15 cellular contexts compared by ENCODE assay signal in the genomic region with DNA sequence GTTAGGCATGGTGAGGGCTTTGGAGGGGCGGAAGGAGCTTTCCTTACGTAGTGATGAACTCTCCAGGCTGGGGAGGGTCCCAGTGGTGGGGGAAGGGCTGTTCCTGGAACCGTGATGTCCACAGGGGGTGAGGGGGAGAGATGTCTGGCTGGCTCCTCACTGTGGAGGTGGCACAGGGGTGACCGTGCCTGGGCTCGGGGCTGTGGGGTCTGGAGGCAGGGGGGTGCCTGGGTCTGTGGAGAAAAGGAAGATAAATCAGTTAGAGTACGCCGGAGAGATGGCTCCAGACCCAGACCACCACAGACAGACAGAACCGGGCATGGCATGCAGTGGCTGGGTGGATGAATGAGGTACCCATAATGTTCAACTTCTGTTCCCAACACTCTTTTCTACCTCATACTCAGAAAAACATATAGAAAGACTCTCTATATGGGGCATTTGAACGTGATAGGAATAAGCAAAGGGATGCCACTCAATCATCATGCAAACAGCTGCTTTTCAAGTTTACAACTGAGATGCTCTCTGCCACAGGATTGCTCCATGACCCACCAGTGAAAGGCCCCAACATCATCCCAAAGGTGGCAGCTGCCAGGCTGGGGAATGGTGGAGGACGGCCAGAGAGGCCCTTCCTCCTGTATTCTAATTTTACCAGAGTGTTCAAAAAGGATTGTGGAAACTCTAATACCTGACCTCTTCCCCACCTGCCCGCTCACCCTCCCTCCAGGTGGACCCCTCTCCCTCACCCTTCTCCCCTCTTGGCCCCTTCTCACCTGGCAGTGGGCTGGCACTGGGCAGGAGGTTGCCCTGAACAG. TPM values are rescaled to one million over a fixed set of nuclear protein-coding genes. Genes with fewer than 3 reads are reported as not detected.
DNase-seq lines count a peak whose midpoint lies in the region; ATAC-seq, FAIRE-seq and TF ChIP-seq lines count a peak whose summit lies in the region.
"Had no signal": no experiment of that assay in that cellular context is flagged by ENCODE, and none has a peak within 500 bp of the region (broad histone marks: within the 10 kb centered on the region; RNA-seq: fewer than 3 reads in every experiment).

No MANE protein-coding gene starts in this region.

- H3K4me3 ChIP-seq in SK-N-MC (no peak overlapping the region), endothelial cell of umbilical vein (replicated peaks in 1 of 3; ENCODE audit: insufficient read depth in 1 of 3, low read depth in 1 of 3, low read length in 3 of 3) (no peak overlapping the region)
- H3K4me3 ChIP-seq: right lobe of liver had no signal

- H3K4me1 Mint-ChIP-seq in activated T-cell treated with anti-CD3 and anti-CD28 coated beads, Interleukin-2, amount 50 U/mL, for 24 hours (ENCODE audit: low read depth) = peaks cover 31% of the 10 kb centered on the region
- peaks cover 38% of the 10 kb centered on the region for H3K4me1 Mint-ChIP-seq in stimulated activated memory B cell treated with anti-CD40 and anti-IgM and Interleukin-4, amounts not matched to agents 10 μg/mL and 1 μg/mL and 100 μg/mL, for 72 hours

- H2AFZ ChIP-seq in endothelial cell of umbilical vein (ENCODE audit: low read depth, low read length) = no peak overlapping the region

- peaks cover 27% of the 10 kb centered on the region for H3K79me2 ChIP-seq in endothelial cell of umbilical vein (ENCODE audit: control insufficient read depth, insufficient read depth, low read length)

- no peaks in the 10 kb centered on the region for H4K20me1 ChIP-seq in endothelial cell of umbilical vein (replicated peaks; ENCODE audit: control insufficient read depth, extremely low read depth, insufficient read depth, low read length)

- BruUV-seq in endothelial cell of umbilical vein (replicated peaks; lab: Mats Ljungman, UMichigan) = no TSS peak

- H3K27me3 Mint-ChIP-seq in activated T-cell treated with anti-CD3 and anti-CD28 coated beads, Interleukin-2, amount 50 U/mL, for 24 hours = no peaks in the 10 kb centered on the region
- H3K27me3 Mint-ChIP-seq in stimulated activated memory B cell treated with anti-CD40 and anti-IgM and Interleukin-4, amounts not matched to agents 10 μg/mL and 1 μg/mL and 100 μg/mL, for 72 hours = no peaks in the 10 kb centered on the region
- H3K27me3 Mint-ChIP-seq: activated naive CD8-positive, alpha-beta T cell; memory B cell had no signal

- peaks cover 17% of the 10 kb centered on the region for H3K4me1 ChIP-seq in endothelial cell of umbilical vein (ENCODE audit: control insufficient read depth, extremely low read depth, insufficient read depth, low read length)

- ATAC-seq in stimulated activated memory B cell treated with anti-CD40 and anti-IgM and Interleukin-4, amounts not matched to agents 10 μg/mL and 1 μg/mL and 100 μg/mL, for 72 hours = no peak
- ATAC-seq in GM21717 (IDR thresholded peaks at IDR 0.05; ENCODE audit: unreplicated experiment) (no peak), GM21447 (IDR thresholded peaks at IDR 0.05; ENCODE audit: unreplicated experiment) (no peak), GM19328 (IDR thresholded peaks at IDR 0.05; ENCODE audit: unreplicated experiment) (no peak)

- POLR2A ChIA-PET in endothelial cell of umbilical vein (lab: Charles Lee) = interaction anchor here (0.8 to 3.9 kb wide), 8 partner anchors 8 to 46 kb away, joined by 3 to 23 read pairs (median 6); partner anchors contain the start of genes ESYT1, SMARCC2 and ZC3H10

- dilution Hi-C loops in endothelial cell of umbilical vein (cut with MboI; ENCODE audit: extremely low pct_ligation_motif_present, low sequenced_read_pairs) = no loop called here

- no peak for FAIRE-seq in endothelial cell of umbilical vein (lab: Jason Lieb, UNC)
- FAIRE-seq: GM19239 had no signal

- no peaks in the 10 kb centered on the region for H3K9me1 ChIP-seq in endothelial cell of umbilical vein (replicated peaks; ENCODE audit: control insufficient read depth, extremely low read depth, insufficient read depth, low read length)

- H3K9ac ChIP-seq in SK-N-MC (ENCODE audit: insufficient read length) (no peak overlapping the region), endothelial cell of umbilical vein (replicated peaks; ENCODE audit: extremely low read depth, insufficient read depth, low read length) (no peak overlapping the region)

- TF ChIP-seq POLR2A in endothelial cell of umbilical vein (IDR thresholded peaks at IDR 0.05; ENCODE audit: low read depth, low read length) = peak; percentile 82

- H3K9me3 ChIP-seq in SK-N-MC (ENCODE audit: low read depth, low read length) (no peaks in the 10 kb centered on the region), endothelial cell of umbilical vein (replicated peaks; ENCODE audit: control insufficient read depth, insufficient read depth, low read length) (no peaks in the 10 kb centered on the region)
- H3K9me3 ChIP-seq: right lobe of liver had no signal

- intact Hi-C loops in endothelial cell of umbilical vein (cut with micrococcal nuclease) = no loop called here

- H3K4me3 Mint-ChIP-seq in activated T-cell treated with anti-CD3 and anti-CD28 coated beads, Interleukin-2, amount 50 U/mL, for 24 hours = no peak overlapping the region
- H3K4me3 Mint-ChIP-seq in stimulated activated memory B cell treated with anti-CD40 and anti-IgM and Interleukin-4, amounts not matched to agents 10 μg/mL and 1 μg/mL and 100 μg/mL, for 72 hours = no peak overlapping the region
- H3K4me3 Mint-ChIP-seq: activated naive CD8-positive, alpha-beta T cell; memory B cell had no signal

- no peak for TF ChIP-seq CTCF in endothelial cell of umbilical vein (IDR thresholded peaks at IDR 0.05; ENCODE audit: extremely low read depth in 1 of 2, insufficient read depth in 1 of 2, low read depth in 1 of 2, low read length in 2 of 2)

- no peak for DNase-seq in activated T-cell treated with anti-CD3 and anti-CD28 coated beads, Interleukin-2, amount 50 U/mL, for 24 hours
- DNase-seq in activated T-cell treated with anti-CD3 and anti-CD28 coated beads for 4 hours (no peak), SK-N-MC (ENCODE audit: low read depth, low spot score) (no peak), endothelial cell of umbilical vein (ENCODE audit: low read depth, low spot score) (no peak)
- DNase-seq: hippocampal formation, MM.1S, NCI-H2227 treated with DMSO at 0.1 percent for 48 hours, right lobe of liver had no signal

- CTCF ChIA-PET in endothelial cell of umbilical vein (lab: Charles Lee) = interaction anchor here (1.2 to 3.3 kb wide), 6 partner anchors 12 to 45 kb away, joined by 3 to 16 read pairs (median 10); partner anchors contain the start of genes ESYT1, SMARCC2 and ZC3H10

- H3K4me2 ChIP-seq in endothelial cell of umbilical vein (ENCODE audit: insufficient read depth, low read length) = no peak overlapping the region

- H3K27ac ChIP-seq in SK-N-MC (0 out of 2 replicates have a peak overlapping the region, but pooled peaks have one; percentile 46), endothelial cell of umbilical vein (ENCODE audit: insufficient read depth, low read depth, low read length) (no peak overlapping the region)
- H3K27ac ChIP-seq: right lobe of liver had no signal

- H3K9me3 Mint-ChIP-seq in activated T-cell treated with anti-CD3 and anti-CD28 coated beads, Interleukin-2, amount 50 U/mL, for 24 hours = no peaks in the 10 kb centered on the region
- H3K9me3 Mint-ChIP-seq in stimulated activated memory B cell treated with anti-CD40 and anti-IgM and Interleukin-4, amounts not matched to agents 10 μg/mL and 1 μg/mL and 100 μg/mL, for 72 hours = no peaks in the 10 kb centered on the region
- H3K9me3 Mint-ChIP-seq: memory B cell had no signal

- H3K27me3 ChIP-seq in endothelial cell of umbilical vein (ENCODE audit: control insufficient read depth in 2 of 2, insufficient read depth in 2 of 2, low read length in 2 of 2) = no peaks in the 10 kb centered on the region
- H3K27me3 ChIP-seq: right lobe of liver had no signal

- H3K36me3 Mint-ChIP-seq in activated T-cell treated with anti-CD3 and anti-CD28 coated beads, Interleukin-2, amount 50 U/mL, for 24 hours (ENCODE audit: low read depth) = peaks cover 96% of the 10 kb centered on the region
- peaks cover 75% of the 10 kb centered on the region for H3K36me3 Mint-ChIP-seq in stimulated activated memory B cell treated with anti-CD40 and anti-IgM and Interleukin-4, amounts not matched to agents 10 μg/mL and 1 μg/mL and 100 μg/mL, for 72 hours

- H3K27ac Mint-ChIP-seq in activated T-cell treated with anti-CD3 and anti-CD28 coated beads, Interleukin-2, amount 50 U/mL, for 24 hours = peak overlapping the region; percentile 75
- H3K27ac Mint-ChIP-seq in stimulated activated memory B cell treated with anti-CD40 and anti-IgM and Interleukin-4, amounts not matched to agents 10 μg/mL and 1 μg/mL and 100 μg/mL, for 72 hours = peak overlapping the region; percentile 46
- H3K27ac Mint-ChIP-seq: activated naive CD8-positive, alpha-beta T cell; memory B cell had no signal

- peaks cover 80% of the 10 kb centered on the region for H3K36me3 ChIP-seq in SK-N-MC (ENCODE audit: insufficient read depth, low read length)
- peaks cover 24 to 46% of the 10 kb centered on the region in 2 experiments for H3K36me3 ChIP-seq in endothelial cell of umbilical vein (ENCODE audit: control insufficient read depth in 2 of 2, extremely low read depth in 1 of 2, insufficient read depth in 2 of 2, low read length in 2 of 2)

RNA-seq across cellular contexts. Expression of gene MYL6, which starts 5.6 kb away (rescaled TPM):
- total RNA-seq in endothelial cell of umbilical vein = 2,364 and 2,543 TPM in 2 replicates
- polyA plus RNA-seq in endothelial cell of umbilical vein = 6,581 and 8,470 TPM in 2 replicates
- 8,079 and 10,456 TPM in 2 replicates for polyA plus RNA-seq in endothelial cell of umbilical vein (2011; cell fraction: cytosol; rRNA removed)
- 3,910 and 4,229 TPM in 2 replicates for polyA plus RNA-seq in endothelial cell of umbilical vein (2011; cell fraction: nucleus; rRNA removed)
- 3,697 and 4,342 TPM in 2 replicates for polyA plus RNA-seq in endothelial cell of umbilical vein (2012)
- 1,454 and 1,687 TPM in 2 replicates for polyA minus RNA-seq in endothelial cell of umbilical vein
- 254 TPM for polyA minus RNA-seq in endothelial cell of umbilical vein (2011; cell fraction: cytosol; rRNA and poly(A)+ RNA removed)
- 383 and 457 TPM in 2 replicates for polyA minus RNA-seq in endothelial cell of umbilical vein (2011; cell fraction: nucleus; rRNA and poly(A)+ RNA removed)

RNA-seq across cellular contexts. Expression of gene MYL6B, which starts 11.4 kb away (rescaled TPM):
- total RNA-seq in endothelial cell of umbilical vein = 135 and 137 TPM in 2 replicates
- polyA plus RNA-seq in endothelial cell of umbilical vein = 130 and 185 TPM in 2 replicates
- 126 and 160 TPM in 2 replicates for polyA plus RNA-seq in endothelial cell of umbilical vein (2011; cell fraction: cytosol; rRNA removed)
- 61.3 and 80.4 TPM in 2 replicates for polyA plus RNA-seq in endothelial cell of umbilical vein (2011; cell fraction: nucleus; rRNA removed)
- polyA plus RNA-seq in endothelial cell of umbilical vein (2012) = 94.9 and 153 TPM in 2 replicates
- 46.8 and 54.7 TPM in 2 replicates for polyA minus RNA-seq in endothelial cell of umbilical vein
- polyA minus RNA-seq in endothelial cell of umbilical vein (2011; cell fraction: cytosol; rRNA and poly(A)+ RNA removed) = 28.4 TPM
- polyA minus RNA-seq in endothelial cell of umbilical vein (2011; cell fraction: nucleus; rRNA and poly(A)+ RNA removed) = 11.9 and 12.2 TPM in 2 replicates

RNA-seq across cellular contexts. Expression of gene SMARCC2, which starts 25.5 kb away (rescaled TPM):
- total RNA-seq in endothelial cell of umbilical vein = 117 and 121 TPM in 2 replicates
- 51.1 and 51.9 TPM in 2 replicates for polyA plus RNA-seq in endothelial cell of umbilical vein
- polyA plus RNA-seq in endothelial cell of umbilical vein (2011; cell fraction: cytosol; rRNA removed) = 40.9 and 43.3 TPM in 2 replicates
- polyA plus RNA-seq in endothelial cell of umbilical vein (2011; cell fraction: nucleus; rRNA removed) = 286 and 302 TPM in 2 replicates
- polyA plus RNA-seq in endothelial cell of umbilical vein (2012) = 86.0 and 86.1 TPM in 2 replicates
- 152 and 159 TPM in 2 replicates for polyA minus RNA-seq in endothelial cell of umbilical vein
- 42.2 TPM for polyA minus RNA-seq in endothelial cell of umbilical vein (2011; cell fraction: cytosol; rRNA and poly(A)+ RNA removed)
- 150 and 170 TPM in 2 replicates for polyA minus RNA-seq in endothelial cell of umbilical vein (2011; cell fraction: nucleus; rRNA and poly(A)+ RNA removed)

RNA-seq across cellular contexts. Expression of gene ESYT1, which starts 35.7 kb away (rescaled TPM):
- total RNA-seq in endothelial cell of umbilical vein = 133 and 161 TPM in 2 replicates
- polyA plus RNA-seq in endothelial cell of umbilical vein = 233 and 234 TPM in 2 replicates
- 159 and 161 TPM in 2 replicates for polyA plus RNA-seq in endothelial cell of umbilical vein (2011; cell fraction: cytosol; rRNA removed)
- polyA plus RNA-seq in endothelial cell of umbilical vein (2011; cell fraction: nucleus; rRNA removed) = 247 and 260 TPM in 2 replicates
- polyA plus RNA-seq in endothelial cell of umbilical vein (2012) = 106 and 110 TPM in 2 replicates
- 309 and 339 TPM in 2 replicates for polyA minus RNA-seq in endothelial cell of umbilical vein
- polyA minus RNA-seq in endothelial cell of umbilical vein (2011; cell fraction: cytosol; rRNA and poly(A)+ RNA removed) = 102 TPM
- 90.2 and 91.4 TPM in 2 replicates for polyA minus RNA-seq in endothelial cell of umbilical vein (2011; cell fraction: nucleus; rRNA and poly(A)+ RNA removed)

RNA-seq across cellular contexts. Expression of gene ZC3H10, which starts 45.7 kb away (rescaled TPM):
- 8.7 and 10.1 TPM in 2 replicates for total RNA-seq in endothelial cell of umbilical vein
- polyA plus RNA-seq in endothelial cell of umbilical vein = 2.6 and 3.0 TPM in 2 replicates
- 1.3 and 1.5 TPM in 2 replicates for polyA plus RNA-seq in endothelial cell of umbilical vein (2011; cell fraction: cytosol; rRNA removed)
- polyA plus RNA-seq in endothelial cell of umbilical vein (2011; cell fraction: nucleus; rRNA removed) = 5.0 and 6.5 TPM in 2 replicates
- 3.1 and 3.8 TPM in 2 replicates for polyA plus RNA-seq in endothelial cell of umbilical vein (2012)
- 12.2 and 15.4 TPM in 2 replicates for polyA minus RNA-seq in endothelial cell of umbilical vein
- polyA minus RNA-seq in endothelial cell of umbilical vein (2011; cell fraction: cytosol; rRNA and poly(A)+ RNA removed) = 3.3 TPM
- 13.9 and 21.3 TPM in 2 replicates for polyA minus RNA-seq in endothelial cell of umbilical vein (2011; cell fraction: nucleus; rRNA and poly(A)+ RNA removed)
